In the genomic region with DNA sequence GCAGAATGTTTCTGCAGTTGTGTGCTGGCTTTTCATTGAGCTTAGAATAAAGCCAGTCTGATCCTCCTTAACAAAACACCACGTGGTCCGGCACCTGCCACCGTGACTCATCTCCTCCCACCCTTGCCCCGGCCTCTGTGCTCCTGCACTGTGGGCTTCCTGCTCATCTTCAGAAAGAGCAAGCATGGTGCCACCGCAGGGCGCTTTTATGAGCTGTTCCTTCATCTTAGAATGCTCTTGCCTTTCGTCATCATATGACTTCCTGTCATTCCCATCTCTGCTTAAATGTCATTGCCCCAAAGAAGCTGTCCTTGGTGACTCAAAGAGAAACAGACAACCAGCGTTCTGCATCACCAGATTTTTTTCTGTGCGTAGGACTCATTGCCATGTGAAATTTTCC, we compare ENCODE assay signal across 10 cellular contexts.
DNase-seq lines count a peak whose midpoint lies in the region; ATAC-seq, FAIRE-seq and TF ChIP-seq lines count a peak whose summit lies in the region.
"Had no signal": no experiment of that assay in that cellular context is flagged by ENCODE, and none has a peak within 500 bp of the region (broad histone marks: within the 10 kb centered on the region; RNA-seq: fewer than 3 reads in every experiment).

No MANE protein-coding gene starts in this region.

- no peak overlapping the region for H3K4me3 ChIP-seq in MG63
- H3K4me3 ChIP-seq: lung, PC-9 had no signal

- H3K27me3 ChIP-seq in MG63, result 0 out of 2 replicates have a peak, but pooled peaks cover under 1% of the 10 kb centered on the region

- peak; percentile 68 for ATAC-seq in GM21619 (IDR thresholded peaks at IDR 0.05; ENCODE audit: unreplicated experiment)

- FAIRE-seq in GM12892 (lab: Jason Lieb, UNC), result no peak

- no peaks in the 10 kb centered on the region for H3K9me3 ChIP-seq in MG63

- peak; percentile 75 for DNase-seq in NCI-H69 (lab: John Stamatoyannopoulos, UW)
- peak; percentile 88 to 90 for DNase-seq in activated T-cell treated with anti-CD3 and anti-CD28 coated beads, Interleukin-2, amount 50 U/mL, for 48 hours
- DNase-seq in nucleus accumbens (lab: John Stamatoyannopoulos, UW), result peak in 37 of 56 donors; percentile 1 to 76 (median 30)
- no peak for DNase-seq in GM12892 (ENCODE audit: insufficient read length)
- DNase-seq in MG63, result no peak
- DNase-seq in NCI-H128 (lab: John Stamatoyannopoulos, UW; ENCODE audit: unreplicated experiment), result no peak
- DNase-seq in mucosa of gallbladder (ENCODE audit: low spot score), result no peak

- no peaks in the 10 kb centered on the region for H3K36me3 ChIP-seq in MG63

- no peak for TF ChIP-seq POLR2A in GM12892 (IDR thresholded peaks at IDR 0.05; ENCODE audit: low read depth, low read length)

Comparison
In these comparisons a context has a peak if more than half of its experiments do, and no peak if none do; other contexts are left out.
1. DNase-seq: peak in NCI-H69 (single experiment), activated T-cell treated with anti-CD3 and anti-CD28 coated beads, Interleukin-2, amount 50 U/mL, for 48 hours (2 of 2) and nucleus accumbens (37 of 56); none in GM12892 (single experiment), MG63 (single experiment), NCI-H128 (single experiment) and mucosa of gallbladder (single experiment).